ENCODE assay signal across 16 cellular contexts in genomic region chr13:44302948-44303575, GRCh38.
A peak's percentile ranks its signal among the peaks of the same experiment; 100 is the strongest.
DNase-seq lines count a peak whose midpoint lies in the region; ATAC-seq and TF ChIP-seq lines count a peak whose summit lies in the region.
"Had no signal": no experiment of that assay in that cellular context is flagged by ENCODE, and none has a peak within 500 bp of the region (broad histone marks: within the 10 kb centered on the region; RNA-seq: fewer than 3 reads in every experiment).

No MANE protein-coding gene starts in this region.

- TF ChIP-seq POLR2A in esophagus muscularis mucosa (IDR thresholded peaks at IDR 0.05; ENCODE audit: low read depth), result no peak

- H3K27ac ChIP-seq in left ventricle myocardium inferior (replicated peaks) (peak overlapping the region; percentile 83), esophagus muscularis mucosa (replicated peaks in 1 of 4) (peak overlapping the region; percentile 86 to 92 (median 88)), psoas muscle (peak overlapping the region; percentile 90), aorta (ENCODE audit: low read depth in 1 of 2, low read length in 2 of 2) (peak overlapping the region in 1 of 2 donors; percentile 57)
- H3K27ac ChIP-seq: cardiac muscle cell, testis had no signal

- 52% methylated on average over 5 of the region's 5 CpGs for WGBS in esophagus muscularis mucosa
- WGBS in psoas muscle, 3 donors, result 64 to 74% (median 72%) methylated on average over 5 of the region's 5 CpGs
- WGBS in aorta, 2 donors, result 43 to 45% methylated on average over 5 of the region's 5 CpGs

- H3K9me3 ChIP-seq in left ventricle myocardium inferior (replicated peaks) (no peaks in the 10 kb centered on the region), esophagus muscularis mucosa (no peaks in the 10 kb centered on the region), psoas muscle (no peaks in the 10 kb centered on the region), aorta (ENCODE audit: control insufficient read depth, low read length) (no peaks in the 10 kb centered on the region)
- H3K9me3 ChIP-seq: mucosa of descending colon, testis had no signal

- H3K4me1 ChIP-seq in left ventricle myocardium inferior (peaks cover 76% of the 10 kb centered on the region), esophagus muscularis mucosa (peaks cover 75 to 78% (median 78%) of the 10 kb centered on the region in 4 donors), psoas muscle (peaks cover 54% of the 10 kb centered on the region), aorta (ENCODE audit: control insufficient read depth in 1 of 2, insufficient read depth in 2 of 2, low read length in 2 of 2) (peaks cover 4% of the 10 kb centered on the region in 2 donors)

- H3K27me3 ChIP-seq in left ventricle myocardium inferior (ENCODE audit: low read depth) (no peaks in the 10 kb centered on the region), esophagus muscularis mucosa (no peaks in the 10 kb centered on the region), psoas muscle (ENCODE audit: insufficient read depth in 3 of 3, low read length in 2 of 3) (no peaks in the 10 kb centered on the region), aorta (ENCODE audit: control insufficient read depth in 1 of 2, insufficient read depth in 2 of 2, low read length in 1 of 2) (no peaks in the 10 kb centered on the region)
- H3K27me3 ChIP-seq: cardiac muscle cell, testis had no signal

- H3K36me3 ChIP-seq in left ventricle myocardium inferior (no peaks in the 10 kb centered on the region), esophagus muscularis mucosa (no peaks in the 10 kb centered on the region), psoas muscle (ENCODE audit: insufficient read depth in 1 of 2, low read depth in 1 of 2) (no peaks in the 10 kb centered on the region), aorta (ENCODE audit: control insufficient read depth in 1 of 2, insufficient read depth in 2 of 2, low read length in 1 of 2) (no peaks in the 10 kb centered on the region)
- H3K36me3 ChIP-seq: cardiac muscle cell had no signal

- TF ChIP-seq CTCF in left ventricle myocardium inferior (IDR thresholded peaks at IDR 0.05; ENCODE audit: borderline replicate concordance) (no peak), esophagus muscularis mucosa (IDR thresholded peaks at IDR 0.05) (no peak), psoas muscle (IDR thresholded peaks at IDR 0.05) (no peak)

- ATAC-seq in left ventricle myocardium superior, result no peak
- ATAC-seq in psoas muscle, result no peak
- ATAC-seq in aorta (ENCODE audit: low FRiP score), result peak; percentile 13
- ATAC-seq in HG03196 (IDR thresholded peaks at IDR 0.05; ENCODE audit: unreplicated experiment), result no peak
- ATAC-seq: HCT116, mucosa of descending colon had no signal

- intact Hi-C loops in left ventricle myocardium inferior (cut with micrococcal nuclease) (no loop called here), left ventricle myocardium superior (cut with micrococcal nuclease) (no loop called here), esophagus muscularis mucosa (cut with DNase I) (no loop called here), psoas muscle (cut with DNase I) (loop anchor here in 1 of 2 donors (10.0 kb wide), 1 partner anchor 132 kb away; no protein-coding TSS in a partner anchor), aorta (cut with DNase I) (loop anchor here (5.0 to 10.0 kb wide), 2 partner anchors 76 to 248 kb away; no protein-coding TSS in a partner anchor)

- DNase-seq in left ventricle myocardium inferior (no peak), left ventricle myocardium superior (no peak), esophagus muscularis mucosa (ENCODE audit: extremely low spot score) (no peak), psoas muscle (no peak), aorta (no peak), LoVo (ENCODE audit: low spot score) (no peak), NCI-H128 (lab: John Stamatoyannopoulos, UW; ENCODE audit: unreplicated experiment) (no peak)
- DNase-seq: activated CD4-positive, CD25-positive, alpha-beta regulatory T cell; activated naive CD4-positive, alpha-beta T cell; KG1; mucosa of descending colon; NCI-H1417 treated with DMSO at 0.1 percent for 48 hours had no signal

- no peak overlapping the region for H3K4me3 ChIP-seq in left ventricle myocardium inferior
- H3K4me3 ChIP-seq in esophagus muscularis mucosa, result no peak overlapping the region
- H3K4me3 ChIP-seq in psoas muscle, result no peak overlapping the region
- H3K4me3 ChIP-seq in aorta (ENCODE audit: low read length in 2 of 2), result no peak overlapping the region
- H3K4me3 ChIP-seq: cardiac muscle cell, mucosa of descending colon, testis had no signal

- no peak for TF ChIP-seq EP300 in esophagus muscularis mucosa (IDR thresholded peaks at IDR 0.05)

Comparison
In these comparisons a context has a peak if more than half of its experiments do, and no peak if none do; other contexts are left out.
1. intact Hi-C loops: an anchor here in aorta (5.0 to 10.0 kb wide); none called in left ventricle myocardium inferior, left ventricle myocardium superior and esophagus muscularis mucosa.